Comparison of ENCODE assay signal across 2 cellular contexts in genomic region chr14:31421200-31421599, GRCh38.
TF ChIP-seq lines count a peak whose summit lies in the region.

No MANE protein-coding gene starts in this region.

TF ChIP-seq in K562, 482 proteins besides CTCF, POLR2A, EP300 and RAD21:
- TF ChIP-seq TRIM28 (IDR thresholded peaks at IDR 0.05) (no peak), ZNF282 (CRISPR knock-in tag; IDR thresholded peaks at IDR 0.05) (no peak), SRSF3 (IDR thresholded peaks at IDR 0.05; ENCODE audit: insufficient read depth, low read length) (no peak), SMAD1 (IDR thresholded peaks at IDR 0.05; ENCODE audit: low read depth, low read length, partially characterized antibody) (peak; percentile 5)

TF ChIP-seq in neural cell, 6 proteins besides CTCF, POLR2A, EP300 and RAD21:
- TF ChIP-seq MXI1 (conservative IDR thresholded peaks at IDR 0.05; ENCODE audit: poor library complexity, severe bottlenecking), result no peak
- no peak for TF ChIP-seq TAF1 (IDR thresholded peaks at IDR 0.05; ENCODE audit: low read depth)
